In genomic region chr2:191170773-191171172, GRCh38 we compare ENCODE assay signal across 15 cellular contexts. TPM values are rescaled to one million over a fixed set of nuclear protein-coding genes. Genes with fewer than 3 reads are reported as not detected.
DNase-seq lines count a peak whose midpoint lies in the region; ATAC-seq, FAIRE-seq and TF ChIP-seq lines count a peak whose summit lies in the region.
"Had no signal": no experiment of that assay in that cellular context is flagged by ENCODE, and none has a peak within 500 bp of the region (broad histone marks: within the 10 kb centered on the region; RNA-seq: fewer than 3 reads in every experiment).

No MANE protein-coding gene starts in this region.

- H3K4me3 ChIP-seq in A549 (no peak overlapping the region), HCT116 (replicated peaks in 1 of 2; ENCODE audit: low read depth in 1 of 2, low read length in 2 of 2) (no peak overlapping the region), left lung (no peak overlapping the region)
- H3K4me3 ChIP-seq: dorsolateral prefrontal cortex, ovary, thoracic aorta had no signal

- H3K9me3 ChIP-seq in A549 = no peaks in the 10 kb centered on the region
- no peaks in the 10 kb centered on the region for H3K9me3 ChIP-seq in HCT116 (ENCODE audit: control insufficient read depth in 1 of 2, insufficient read depth in 1 of 2, low read depth in 1 of 2, low read length in 2 of 2)
- no peaks in the 10 kb centered on the region for H3K9me3 ChIP-seq in left lung
- H3K9me3 ChIP-seq: ovary, thoracic aorta had no signal

- H3K4me2 ChIP-seq in A549 = peak overlapping the region; percentile 69
- H3K4me2 ChIP-seq in HCT116 (ENCODE audit: low read length) = peak overlapping the region; percentile 62; the same call in 1 of the 2 replicates

- H3K36me3 Mint-ChIP-seq in activated T-helper 17 cell treated with anti-CD3 and anti-CD28 coated beads, Interleukin-2, amount 50 U/mL, for 72 hours (ENCODE audit: low read depth) = no peaks in the 10 kb centered on the region
- H3K36me3 Mint-ChIP-seq in stimulated activated memory B cell treated with anti-CD40 and anti-IgM and Interleukin-4, amounts not matched to agents 10 μg/mL and 1 μg/mL and 100 μg/mL, for 72 hours = no peaks in the 10 kb centered on the region

- no peaks in the 10 kb centered on the region for H3K9me2 ChIP-seq in HCT116 (ENCODE audit: insufficient read depth)

- no peak for FAIRE-seq in A549 (lab: Jason Lieb, UNC)
- FAIRE-seq: GM12892 had no signal

- TF ChIP-seq CTCF in A549 (IDR thresholded peaks at IDR 0.05) = no peak
- no peak for TF ChIP-seq CTCF in HCT116 (IDR thresholded peaks at IDR 0.05 in 2 of 3, conservative IDR thresholded peaks at IDR 0.05 in 1 of 3; ENCODE audit: borderline replicate concordance in 1 of 3, insufficient read depth in 1 of 3, low read depth in 2 of 3, low read length in 2 of 3)
- no peak for TF ChIP-seq CTCF in left lung (IDR thresholded peaks at IDR 0.05)

- H3K9ac ChIP-seq in HCT116 (ENCODE audit: low read length) = no peak overlapping the region

- H3K27ac ChIP-seq in A549 (peak overlapping the region; percentile 94 to 95), HCT116 (ENCODE audit: low read depth, low read length) (no peak overlapping the region), left lung (peak overlapping the region; percentile 9 to 65)
- H3K27ac ChIP-seq: ovary, thoracic aorta had no signal

- H3K4me3 Mint-ChIP-seq in activated T-helper 17 cell treated with anti-CD3 and anti-CD28 coated beads, Interleukin-2, amount 50 U/mL, for 72 hours = peak overlapping the region; percentile 38
- no peak overlapping the region for H3K4me3 Mint-ChIP-seq in stimulated activated memory B cell treated with anti-CD40 and anti-IgM and Interleukin-4, amounts not matched to agents 10 μg/mL and 1 μg/mL and 100 μg/mL, for 72 hours

- no peak for DNase-seq in A549 (ENCODE audit: low read depth in 1 of 2, low spot score in 1 of 2)
- no peak for DNase-seq in HCT116 (ENCODE audit: low read depth, low spot score)
- no peak for DNase-seq in left lung
- DNase-seq in T1000 (lab: John Stamatoyannopoulos, UW) = no peak
- DNase-seq: anterior cingulate cortex; dorsolateral prefrontal cortex; NCI-H1048; ovary; stimulated activated CD4-positive, alpha-beta T cell treated with anti-CD3 and anti-CD28 coated beads, Interleukin-12 subunit alpha, Interleukin-12 subunit beta, amount 100 ng/mL, for 4 hours had no signal

- H3K36me3 ChIP-seq in HCT116 (ENCODE audit: control insufficient read depth in 1 of 2, insufficient read depth in 2 of 2, low read length in 2 of 2) = no peaks in the 10 kb centered on the region
- no peaks in the 10 kb centered on the region for H3K36me3 ChIP-seq in left lung
- H3K36me3 ChIP-seq: ovary, thoracic aorta had no signal

- TF ChIP-seq RAD21 in A549 (conservative IDR thresholded peaks at IDR 0.05 in 1 of 2, IDR thresholded peaks at IDR 0.05 in 1 of 2) (no peak), HCT116 (IDR thresholded peaks at IDR 0.05; ENCODE audit: low read depth) (no peak)

- WGBS in A549 (ENCODE audit: missing lambda C conversion rate) = 2% methylated on average over 3 of the region's 3 CpGs

- H4K20me1 ChIP-seq in HCT116 (ENCODE audit: insufficient read depth) = no peaks in the 10 kb centered on the region

- ATAC-seq in A549 = no peak
- ATAC-seq in HCT116 = no peak
- ATAC-seq in activated T-helper 17 cell treated with anti-CD3 and anti-CD28 coated beads, Interleukin-2, amount 50 U/mL, for 72 hours (replicated peaks) = peak; percentile 38
- ATAC-seq in left lung = no peak
- no peak for ATAC-seq in GM19455 (IDR thresholded peaks at IDR 0.05; ENCODE audit: unreplicated experiment)
- ATAC-seq in HG03432 (IDR thresholded peaks at IDR 0.05; ENCODE audit: unreplicated experiment) = no peak
- ATAC-seq in stimulated activated memory B cell treated with anti-CD40 and anti-IgM and Interleukin-4, amounts not matched to agents 10 μg/mL and 1 μg/mL and 100 μg/mL, for 72 hours = no peak

- no peak for TF ChIP-seq POLR2A in A549 (IDR thresholded peaks at IDR 0.05; ENCODE audit: low read length)
- no peak for TF ChIP-seq POLR2A in HCT116 (IDR thresholded peaks at IDR 0.05; ENCODE audit: borderline replicate concordance, extremely low read depth, insufficient read depth, insufficient read length)

- TF ChIP-seq EP300 in A549 (IDR thresholded peaks at IDR 0.05) = no peak

- peak overlapping the region; percentile 52 for H2AFZ ChIP-seq in HCT116 (ENCODE audit: low read depth, low read length, poor library complexity, severe bottlenecking)

- BruUV-seq in HCT116 (replicated peaks; lab: Mats Ljungman, UMichigan) = no TSS peak

- H3K4me1 ChIP-seq in A549 (peaks cover 92% of the 10 kb centered on the region), HCT116 (ENCODE audit: control insufficient read depth in 1 of 2, insufficient read depth in 2 of 2, low read length in 2 of 2) (peaks cover 12 to 34% of the 10 kb centered on the region in 2 experiments), left lung (peaks cover 26 to 34% of the 10 kb centered on the region in 2 donors)

- intact Hi-C loops in HCT116 (cut with micrococcal nuclease) = no loop called here
- intact Hi-C loops in left lung (cut with DNase I) = no loop called here

- no peaks in the 10 kb centered on the region for H3K27me3 Mint-ChIP-seq in activated T-helper 17 cell treated with anti-CD3 and anti-CD28 coated beads, Interleukin-2, amount 50 U/mL, for 72 hours
- peaks cover 23% of the 10 kb centered on the region for H3K27me3 Mint-ChIP-seq in stimulated activated memory B cell treated with anti-CD40 and anti-IgM and Interleukin-4, amounts not matched to agents 10 μg/mL and 1 μg/mL and 100 μg/mL, for 72 hours

- H3K79me2 ChIP-seq in HCT116 (ENCODE audit: insufficient read depth, low read length) = no peaks in the 10 kb centered on the region

- H3K9me3 Mint-ChIP-seq in activated T-helper 17 cell treated with anti-CD3 and anti-CD28 coated beads, Interleukin-2, amount 50 U/mL, for 72 hours = no peaks in the 10 kb centered on the region
- no peaks in the 10 kb centered on the region for H3K9me3 Mint-ChIP-seq in stimulated activated memory B cell treated with anti-CD40 and anti-IgM and Interleukin-4, amounts not matched to agents 10 μg/mL and 1 μg/mL and 100 μg/mL, for 72 hours

- peaks cover 19% of the 10 kb centered on the region for H3K4me1 Mint-ChIP-seq in activated T-helper 17 cell treated with anti-CD3 and anti-CD28 coated beads, Interleukin-2, amount 50 U/mL, for 72 hours
- H3K4me1 Mint-ChIP-seq in stimulated activated memory B cell treated with anti-CD40 and anti-IgM and Interleukin-4, amounts not matched to agents 10 μg/mL and 1 μg/mL and 100 μg/mL, for 72 hours = peaks cover 5% of the 10 kb centered on the region

- H3K27ac Mint-ChIP-seq in activated T-helper 17 cell treated with anti-CD3 and anti-CD28 coated beads, Interleukin-2, amount 50 U/mL, for 72 hours = no peak overlapping the region
- no peak overlapping the region for H3K27ac Mint-ChIP-seq in stimulated activated memory B cell treated with anti-CD40 and anti-IgM and Interleukin-4, amounts not matched to agents 10 μg/mL and 1 μg/mL and 100 μg/mL, for 72 hours

- H3K27me3 ChIP-seq in HCT116 (ENCODE audit: insufficient read depth, low read length) (no peaks in the 10 kb centered on the region), left lung (no peaks in the 10 kb centered on the region)
- H3K27me3 ChIP-seq: ovary had no signal

- RAD21 ChIA-PET in HCT116 (lab: Charles Lee; ENCODE audit: low non-redundant PET in 1 of 2, low total read pairs in 2 of 2, uncharacterized antibody in 2 of 2, unreplicated experiment in 2 of 2) = no interaction called here

- CTCF ChIA-PET in A549 (lab: Yijun Ruan, JAX) = interaction anchor here (0.6 to 11.8 kb wide), 6 partner anchors 15 to 336 kb away, joined by 3 to 172 read pairs (median 8); no protein-coding TSS in a partner anchor
- CTCF ChIA-PET in HCT116 (lab: Charles Lee) = interaction anchor here (1.1 kb wide), 1 partner anchor 14 kb away, joined by 4 read pairs; no protein-coding TSS in a partner anchor

- POLR2A ChIA-PET in A549 (lab: Yijun Ruan, JAX) (interaction anchor here (0.6 to 1.8 kb wide), 5 partner anchors 74 to 174 kb away, joined by 3 to 5 read pairs (median 4); partner anchors contain the start of gene MYO1B), HCT116 (lab: Charles Lee) (no interaction called here)

TF ChIP-seq in A549, 52 proteins besides CTCF, POLR2A, EP300 and RAD21:
- TF ChIP-seq JUN (IDR thresholded peaks at IDR 0.05) = 0 out of 5 replicates have a peak, but pooled peaks of 1 of the 2 experiments have one; percentile 23
- no peak for TF ChIP-seq FOSL2 (IDR thresholded peaks at IDR 0.05)
- peak; percentile 73 for TF ChIP-seq FOSL2 (CRISPR knock-in tag; IDR thresholded peaks at IDR 0.05)
- TF ChIP-seq NFE2L2 (conservative IDR thresholded peaks at IDR 0.05; ENCODE audit: low read length) = no peak

TF ChIP-seq in HCT116, 20 proteins besides CTCF, POLR2A, EP300 and RAD21:
- no peak for TF ChIP-seq SP1 (IDR thresholded peaks at IDR 0.05; ENCODE audit: low read depth)
- TF ChIP-seq MAX (IDR thresholded peaks at IDR 0.05) = no peak
- TF ChIP-seq SIN3A (IDR thresholded peaks at IDR 0.05; ENCODE audit: low read depth) = no peak

RNA-seq across cellular contexts. Expression of gene STAT4, which starts 20.0 kb away (rescaled TPM):
- 32.4 and 34.4 TPM in 2 replicates for polyA plus RNA-seq in A549 (2011; rRNA removed)
- 5.2 and 6.9 TPM in 2 replicates for polyA plus RNA-seq in A549 (2012; cell fraction: cytosol; rRNA removed)
- 3.2 and 5.4 TPM in 2 replicates for polyA plus RNA-seq in A549 (2012; cell fraction: nucleus; rRNA removed)
- polyA plus RNA-seq in A549 (2017; fragmentation: RNase III; extraction: RNeasy Plus Mini Kit Qiagen cat#74134 plus additional on column Dnase treatment) = 11.6 to 14.0 TPM (median 11.7 TPM) in 3 replicates
- polyA minus RNA-seq in A549 (2011; rRNA and poly(A)+ RNA removed) = 15.4 and 26.1 TPM in 2 replicates
- total RNA-seq in HCT116 (2021; ENCODE audit: unreplicated experiment) = 2.0 TPM
- 0.96 and 1.1 TPM in 2 replicates for polyA plus RNA-seq in HCT116 (2012)
- 10 to 100 TPM; 38.0 to 51.7 TPM for total RNA-seq in activated T-helper 17 cell treated with anti-CD3 and anti-CD28 coated beads, Interleukin-2, amount 50 U/mL, for 72 hours
- 1 to 10 TPM; 4.4 to 4.5 TPM for total RNA-seq in left lung

Comparison
In these comparisons a context has a peak if more than half of its experiments do, and no peak if none do; other contexts are left out.
1. RNA of gene STAT4, which starts 20.0 kb away (total RNA-seq): 38.0 to 51.7 TPM in activated T-helper 17 cell treated with anti-CD3 and anti-CD28 coated beads, Interleukin-2, amount 50 U/mL, for 72 hours; 4.4 to 4.5 TPM in left lung and 2.0 TPM in HCT116 (single experiment); every median in the first group is over 4 times any median in the second.